In genomic region chr16:4364196-4365013, GRCh38 we compare ENCODE assay signal across 18 cellular contexts. TPM values are rescaled to one million over a fixed set of nuclear protein-coding genes. Genes with fewer than 3 reads are reported as not detected.
DNase-seq lines count a peak whose midpoint lies in the region; ATAC-seq, FAIRE-seq and TF ChIP-seq lines count a peak whose summit lies in the region.
"Had no signal": no experiment of that assay in that cellular context is flagged by ENCODE, and none has a peak within 500 bp of the region (broad histone marks: within the 10 kb centered on the region; RNA-seq: fewer than 3 reads in every experiment).

No MANE protein-coding gene starts in this region.

- no peak for DNase-seq in activated T-cell treated with anti-CD3 and anti-CD28 coated beads, Interleukin-2, amount 50 U/mL, for 24 hours
- no peak for DNase-seq in activated T-cell treated with anti-CD3 and anti-CD28 coated beads, Interleukin-2, amount 50 U/mL, for 4 hours
- DNase-seq in RWPE1 (ENCODE audit: low spot score): no peak
- DNase-seq in kidney: peak; percentile 77
- DNase-seq in stimulated activated naive B cell treated with anti-CD40 and anti-IgM and Interleukin-4, amounts not matched to agents 10 μg/mL and 1 μg/mL and 100 μg/mL, for 72 hours: peak; percentile 26
- no peak for DNase-seq in A172 (ENCODE audit: low spot score)
- no peak for DNase-seq in vagina (ENCODE audit: extremely low spot score in 2 of 2)
- no peak for DNase-seq in NCI-H1436 (lab: John Stamatoyannopoulos, UW)
- DNase-seq: DMS79 treated with DMSO at 0.1 percent for 48 hours, MV-4-11, NCI-H1436 treated with DMSO at 0.1 percent for 48 hours, NCI-H2081, NCI-H748 treated with DMSO at 0.1 percent for 48 hours, RPMI8226 had no signal

- no peak for TF ChIP-seq CTCF in RWPE1 (conservative IDR thresholded peaks at IDR 0.05; ENCODE audit: low read depth)
- TF ChIP-seq CTCF in kidney (IDR thresholded peaks at IDR 0.05; ENCODE audit: borderline replicate concordance, extremely low read depth, insufficient read depth): no peak
- TF ChIP-seq CTCF in vagina (IDR thresholded peaks at IDR 0.05): no peak

- no peak for TF ChIP-seq POLR2A in vagina (IDR thresholded peaks at IDR 0.05)

- peaks cover 52% of the 10 kb centered on the region for H3K36me3 Mint-ChIP-seq in activated T-cell treated with anti-CD3 and anti-CD28 coated beads, Interleukin-2, amount 50 U/mL, for 24 hours (ENCODE audit: low read depth)
- H3K36me3 Mint-ChIP-seq in activated T-cell treated with anti-CD3 and anti-CD28 coated beads, Interleukin-2, amount 50 U/mL, for 4 hours (ENCODE audit: insufficient read depth): peaks cover 6% of the 10 kb centered on the region
- H3K36me3 Mint-ChIP-seq in stimulated activated naive B cell treated with anti-CD40 and anti-IgM and Interleukin-4, amounts not matched to agents 10 μg/mL and 1 μg/mL and 100 μg/mL, for 72 hours: peaks cover 32 to 45% of the 10 kb centered on the region in 2 donors

- H3K9me3 ChIP-seq in kidney (ENCODE audit: control insufficient read depth in 1 of 2, low read length in 2 of 2): no peaks in the 10 kb centered on the region
- H3K9me3 ChIP-seq in vagina: no peaks in the 10 kb centered on the region
- H3K9me3 ChIP-seq: BLaER1 treated with 17β-estradiol and CSF1 and Interleukin-3, amounts not matched to agents 10 nM and 100 nM; SJSA1 had no signal

- H3K9me3 Mint-ChIP-seq in activated T-cell treated with anti-CD3 and anti-CD28 coated beads, Interleukin-2, amount 50 U/mL, for 24 hours: no peaks in the 10 kb centered on the region
- no peaks in the 10 kb centered on the region for H3K9me3 Mint-ChIP-seq in activated T-cell treated with anti-CD3 and anti-CD28 coated beads, Interleukin-2, amount 50 U/mL, for 4 hours
- no peaks in the 10 kb centered on the region for H3K9me3 Mint-ChIP-seq in stimulated activated naive B cell treated with anti-CD40 and anti-IgM and Interleukin-4, amounts not matched to agents 10 μg/mL and 1 μg/mL and 100 μg/mL, for 72 hours

- H3K36me3 ChIP-seq in kidney (ENCODE audit: control insufficient read depth in 1 of 2, insufficient read depth in 2 of 2, low read length in 2 of 2): peaks cover 0 to 2% of the 10 kb centered on the region in 2 donors
- H3K36me3 ChIP-seq in vagina: peaks cover 0 to 13% of the 10 kb centered on the region in 2 donors

- CTCF ChIA-PET in RWPE1 (lab: Yijun Ruan, JAX): interaction anchor here (0.7 to 1.0 kb wide), 3 partner anchors 38 to 192 kb away, joined by 3 to 4 read pairs (median 3); partner anchors contain the start of gene C16orf96

- H3K4me3 ChIP-seq in kidney (ENCODE audit: low read length in 2 of 2) (no peak overlapping the region), vagina (no peak overlapping the region)
- H3K4me3 ChIP-seq: BLaER1 treated with 17β-estradiol and CSF1 and Interleukin-3, amounts not matched to agents 10 nM and 100 nM; SJSA1 had no signal

- ATAC-seq in activated T-cell treated with anti-CD3 and anti-CD28 coated beads, Interleukin-2, amount 50 U/mL, for 4 hours: no peak
- peak in 1 of 2 donors; percentile 18 for ATAC-seq in stimulated activated naive B cell treated with anti-CD40 and anti-IgM and Interleukin-4, amounts not matched to agents 10 μg/mL and 1 μg/mL and 100 μg/mL, for 72 hours (replicated peaks)

- no peaks in the 10 kb centered on the region for H3K27me3 ChIP-seq in vagina
- H3K27me3 ChIP-seq: BLaER1 treated with 17β-estradiol and CSF1 and Interleukin-3, amounts not matched to agents 10 nM and 100 nM; SJSA1 had no signal

- H3K27me3 Mint-ChIP-seq in activated T-cell treated with anti-CD3 and anti-CD28 coated beads, Interleukin-2, amount 50 U/mL, for 24 hours: no peaks in the 10 kb centered on the region
- H3K27me3 Mint-ChIP-seq in activated T-cell treated with anti-CD3 and anti-CD28 coated beads, Interleukin-2, amount 50 U/mL, for 4 hours (ENCODE audit: low read depth): no peaks in the 10 kb centered on the region
- no peaks in the 10 kb centered on the region for H3K27me3 Mint-ChIP-seq in stimulated activated naive B cell treated with anti-CD40 and anti-IgM and Interleukin-4, amounts not matched to agents 10 μg/mL and 1 μg/mL and 100 μg/mL, for 72 hours

- POLR2A ChIA-PET in RWPE1 (lab: Yijun Ruan, JAX; ENCODE audit: low non-redundant PET): no interaction called here

- H3K4me1 ChIP-seq in kidney (ENCODE audit: control insufficient read depth in 1 of 2, insufficient read depth in 1 of 2, low read depth in 1 of 2, low read length in 2 of 2): no peaks in the 10 kb centered on the region
- H3K4me1 ChIP-seq in vagina: peaks cover 10% of the 10 kb centered on the region

- H3K27ac Mint-ChIP-seq in activated T-cell treated with anti-CD3 and anti-CD28 coated beads, Interleukin-2, amount 50 U/mL, for 24 hours: peak overlapping the region; percentile 33
- H3K27ac Mint-ChIP-seq in stimulated activated naive B cell treated with anti-CD40 and anti-IgM and Interleukin-4, amounts not matched to agents 10 μg/mL and 1 μg/mL and 100 μg/mL, for 72 hours: peak overlapping the region; percentile 62

- H3K9ac ChIP-seq in kidney (ENCODE audit: low read length in 2 of 2): no peak overlapping the region

- peaks cover 2% of the 10 kb centered on the region for H3K4me1 Mint-ChIP-seq in activated T-cell treated with anti-CD3 and anti-CD28 coated beads, Interleukin-2, amount 50 U/mL, for 24 hours (ENCODE audit: low read depth)
- H3K4me1 Mint-ChIP-seq in activated T-cell treated with anti-CD3 and anti-CD28 coated beads, Interleukin-2, amount 50 U/mL, for 4 hours (ENCODE audit: low read depth): peaks cover 3% of the 10 kb centered on the region
- H3K4me1 Mint-ChIP-seq in stimulated activated naive B cell treated with anti-CD40 and anti-IgM and Interleukin-4, amounts not matched to agents 10 μg/mL and 1 μg/mL and 100 μg/mL, for 72 hours: peaks cover 21 to 24% of the 10 kb centered on the region in 2 donors

- FAIRE-seq in kidney (lab: Jason Lieb, UNC): no peak
- FAIRE-seq: G401.6 had no signal

- peak overlapping the region; percentile 12; the same call in 1 of the 2 replicates for H3K27ac ChIP-seq in RWPE1
- no peak overlapping the region for H3K27ac ChIP-seq in kidney (ENCODE audit: low read depth in 2 of 2, low read length in 2 of 2)
- no peak overlapping the region for H3K27ac ChIP-seq in vagina
- H3K27ac ChIP-seq: 22Rv1; BLaER1 treated with 17β-estradiol and CSF1 and Interleukin-3, amounts not matched to agents 10 nM and 100 nM; SJSA1 had no signal

- intact Hi-C loops in kidney (cut with DNase I): loop anchor here (5.0 kb wide), 1 partner anchor 38 kb away; no protein-coding TSS in a partner anchor
- intact Hi-C loops in vagina (cut with DNase I): no loop called here

- no peak overlapping the region for H3K4me3 Mint-ChIP-seq in activated T-cell treated with anti-CD3 and anti-CD28 coated beads, Interleukin-2, amount 50 U/mL, for 24 hours
- no peak overlapping the region for H3K4me3 Mint-ChIP-seq in activated T-cell treated with anti-CD3 and anti-CD28 coated beads, Interleukin-2, amount 50 U/mL, for 4 hours
- peak overlapping the region in 1 of 2 donors; percentile 44 for H3K4me3 Mint-ChIP-seq in stimulated activated naive B cell treated with anti-CD40 and anti-IgM and Interleukin-4, amounts not matched to agents 10 μg/mL and 1 μg/mL and 100 μg/mL, for 72 hours

RNA-seq across cellular contexts. Expression of gene VASN, which starts 7.2 kb away (rescaled TPM):
- total RNA-seq in activated T-cell treated with anti-CD3 and anti-CD28 coated beads, Interleukin-2, amount 50 U/mL, for 4 hours: under 1 TPM; 0.30 to 0.46 (median 0.34) TPM
- total RNA-seq in kidney (82.7 TPM), vagina (37.6 TPM)
- 75.7 TPM for polyA plus RNA-seq in kidney (ENCODE audit: insufficient read depth, low read depth, low replicate concordance)
- total RNA-seq in A172 (2014; rRNA removed; shearing (Covaris generic)): 87.4 and 100 TPM in 2 replicates

RNA-seq across cellular contexts. Expression of gene PAM16, which starts 13.3 kb away (rescaled TPM):
- 100 to 1,000 TPM; 112 to 131 (median 125) TPM for total RNA-seq in activated T-cell treated with anti-CD3 and anti-CD28 coated beads, Interleukin-2, amount 50 U/mL, for 4 hours
- total RNA-seq in kidney (29.4 TPM), vagina (76.1 TPM)
- 61.1 TPM for polyA plus RNA-seq in kidney (ENCODE audit: insufficient read depth, low read depth, low replicate concordance)
- total RNA-seq in A172 (2014; rRNA removed; shearing (Covaris generic)): 46.8 and 116 TPM in 2 replicates

RNA-seq across cellular contexts. Expression of gene GLIS2, which starts 48.5 kb away (rescaled TPM):
- under 1 TPM; 0.11 to 0.19 (median 0.13) TPM for total RNA-seq in activated T-cell treated with anti-CD3 and anti-CD28 coated beads, Interleukin-2, amount 50 U/mL, for 4 hours
- total RNA-seq in kidney (68.7 TPM), vagina (6.9 TPM)
- polyA plus RNA-seq in kidney (ENCODE audit: insufficient read depth, low read depth, low replicate concordance): 35.6 TPM
- total RNA-seq in A172 (2014; rRNA removed; shearing (Covaris generic)): 3.2 and 5.7 TPM in 2 replicates

RNA-seq across cellular contexts. Expression of gene CORO7, which starts 52.0 kb away (rescaled TPM):
- total RNA-seq in activated T-cell treated with anti-CD3 and anti-CD28 coated beads, Interleukin-2, amount 50 U/mL, for 4 hours: 10 to 100 TPM; 75.8 to 79.9 (median 76.4) TPM
- total RNA-seq in kidney (50.1 TPM), vagina (30.9 TPM)
- 9.8 TPM for polyA plus RNA-seq in kidney (ENCODE audit: insufficient read depth, low read depth, low replicate concordance)
- 16.5 and 21.0 TPM in 2 replicates for total RNA-seq in A172 (2014; rRNA removed; shearing (Covaris generic))

Comparison
In these comparisons a context has a peak if more than half of its experiments do, and no peak if none do; other contexts are left out.
1. DNase-seq: peak in kidney (single experiment) and stimulated activated naive B cell treated with anti-CD40 and anti-IgM and Interleukin-4, amounts not matched to agents 10 μg/mL and 1 μg/mL and 100 μg/mL, for 72 hours (single experiment); none in activated T-cell treated with anti-CD3 and anti-CD28 coated beads, Interleukin-2, amount 50 U/mL, for 24 hours (single experiment), activated T-cell treated with anti-CD3 and anti-CD28 coated beads, Interleukin-2, amount 50 U/mL, for 4 hours (single experiment), RWPE1 (single experiment), A172 (single experiment), vagina (0 of 2) and NCI-H1436 (single experiment).
2. RNA of gene VASN, which starts 7.2 kb away (total RNA-seq): 87.4 to 100 TPM in A172, 82.7 TPM in kidney (single experiment) and 37.6 TPM in vagina (single experiment); 0.30 to 0.46 TPM in activated T-cell treated with anti-CD3 and anti-CD28 coated beads, Interleukin-2, amount 50 U/mL, for 4 hours; every median in the first group is over 10 times any median in the second.